Comparison of ENCODE assay signal across 20 cellular contexts in the genomic region with DNA sequence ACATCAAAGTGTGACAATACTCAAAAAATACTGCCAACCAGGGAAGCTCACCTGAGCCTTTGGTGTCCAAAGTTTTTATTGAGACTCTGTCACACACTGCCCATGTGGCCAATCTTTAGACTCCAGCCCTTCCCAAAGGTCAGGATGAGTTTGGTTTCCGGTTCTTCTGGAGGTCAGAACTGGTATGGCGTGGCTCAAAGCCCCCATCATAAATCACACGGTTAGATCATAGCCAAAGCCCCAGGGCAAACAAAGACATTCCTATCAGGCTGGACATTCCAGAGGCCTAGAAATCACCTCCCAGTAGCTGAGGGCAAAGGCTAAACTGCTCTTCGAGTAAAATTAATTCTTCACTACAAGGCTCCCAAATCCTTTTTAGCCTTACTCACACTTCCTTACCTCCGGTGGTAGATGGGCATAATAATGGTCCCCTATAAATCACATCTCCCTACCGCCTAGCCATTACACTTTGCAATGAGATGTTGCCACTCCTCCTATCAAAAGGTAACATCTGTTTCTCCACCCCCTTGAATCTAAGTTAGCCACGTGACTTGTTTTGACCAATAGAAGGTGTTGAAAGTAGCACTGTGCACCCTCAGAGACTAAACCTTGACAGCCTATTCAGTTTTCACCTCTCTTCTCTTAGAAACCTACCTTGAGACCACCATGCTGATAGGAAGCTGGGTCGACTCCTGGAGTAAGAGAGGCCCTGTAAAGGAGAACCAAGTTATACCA.
A peak's percentile ranks its signal among the peaks of the same experiment; 100 is the strongest.
DNase-seq lines count a peak whose midpoint lies in the region; ATAC-seq, FAIRE-seq and TF ChIP-seq lines count a peak whose summit lies in the region.
"Had no signal": no experiment of that assay in that cellular context is flagged by ENCODE, and none has a peak within 500 bp of the region (broad histone marks: within the 10 kb centered on the region; RNA-seq: fewer than 3 reads in every experiment).

No MANE protein-coding gene starts in this region.

- WGBS in small intestine, 3 donors, result 46 to 57% (median 47%) methylated on average over 8 of the region's 8 CpGs

- no peak for TF ChIP-seq POLR2A in erythroblast (IDR thresholded peaks at IDR 0.05; ENCODE audit: low read length)

- H3K9me3 ChIP-seq in small intestine (ENCODE audit: control insufficient read depth, low read depth), result no peaks in the 10 kb centered on the region
- H3K9me3 ChIP-seq: tibial nerve had no signal

- H3K27ac ChIP-seq in small intestine (ENCODE audit: low read depth in 1 of 2, low read length in 1 of 2), result no peak overlapping the region
- H3K27ac ChIP-seq: tibial nerve had no signal

- H3K27me3 ChIP-seq in small intestine (ENCODE audit: control insufficient read depth in 2 of 2, insufficient read depth in 2 of 2, low read length in 2 of 2), result no peaks in the 10 kb centered on the region
- H3K27me3 ChIP-seq: tibial nerve had no signal

- no peak overlapping the region for H3K4me3 ChIP-seq in small intestine (ENCODE audit: low read depth in 1 of 2, low read length in 2 of 2)
- H3K4me3 ChIP-seq: tibial nerve had no signal

- no peaks in the 10 kb centered on the region for H3K4me1 ChIP-seq in small intestine (ENCODE audit: control insufficient read depth in 2 of 2, insufficient read depth in 1 of 2, low read depth in 1 of 2, low read length in 1 of 2)
- H3K4me1 ChIP-seq: tibial nerve had no signal

- no peak for FAIRE-seq in small intestine (lab: Jason Lieb, UNC)

- H3K36me3 ChIP-seq in small intestine (ENCODE audit: control insufficient read depth in 2 of 2, insufficient read depth in 2 of 2, low read length in 2 of 2), result no peaks in the 10 kb centered on the region
- H3K36me3 ChIP-seq: tibial nerve had no signal

- ATAC-seq in GM18861 (IDR thresholded peaks at IDR 0.05; ENCODE audit: unreplicated experiment), result no peak
- no peak for ATAC-seq in GM19455 (IDR thresholded peaks at IDR 0.05; ENCODE audit: unreplicated experiment)

- DNase-seq in ELR (ENCODE audit: low read depth) (peak; percentile 73), NAMALWA (ENCODE audit: low spot score) (peak; percentile 31), erythroblast (lab: John Stamatoyannopoulos, UW) (peak; percentile 0 to 1), small intestine (peak; percentile 25), NCI-H524 treated with DMSO at 0.1 percent for 48 hours (lab: John Stamatoyannopoulos, UW) (no peak)
- DNase-seq: activated B cell treated with CpG ODN at 0.5 μM for 24 hours; activated CD4-positive, alpha-beta T cell treated with anti-CD3 and anti-CD28 coated beads, Interleukin-2, amount 50 U/mL, for 4 hours; activated naive CD4-positive, alpha-beta T cell treated with anti-CD3 and anti-CD28 coated beads, Interleukin-2, amount 50 U/mL, for 16 hours; anterior cingulate cortex; CD4-positive, CD25-positive, alpha-beta regulatory T cell; central memory CD4-positive, alpha-beta T cell; NCI-H1048; NCI-H187 treated with DMSO at 0.1 percent for 48 hours; NCI-H82; OCI-M1; SHP77; stimulated activated CD8-positive, alpha-beta memory T cell treated with anti-CD3 and anti-CD28 coated beads, Interleukin-4, amount 100 ng/mL, for 48 hours had no signal
